8 cellular contexts compared by ENCODE assay signal in the genomic region with DNA sequence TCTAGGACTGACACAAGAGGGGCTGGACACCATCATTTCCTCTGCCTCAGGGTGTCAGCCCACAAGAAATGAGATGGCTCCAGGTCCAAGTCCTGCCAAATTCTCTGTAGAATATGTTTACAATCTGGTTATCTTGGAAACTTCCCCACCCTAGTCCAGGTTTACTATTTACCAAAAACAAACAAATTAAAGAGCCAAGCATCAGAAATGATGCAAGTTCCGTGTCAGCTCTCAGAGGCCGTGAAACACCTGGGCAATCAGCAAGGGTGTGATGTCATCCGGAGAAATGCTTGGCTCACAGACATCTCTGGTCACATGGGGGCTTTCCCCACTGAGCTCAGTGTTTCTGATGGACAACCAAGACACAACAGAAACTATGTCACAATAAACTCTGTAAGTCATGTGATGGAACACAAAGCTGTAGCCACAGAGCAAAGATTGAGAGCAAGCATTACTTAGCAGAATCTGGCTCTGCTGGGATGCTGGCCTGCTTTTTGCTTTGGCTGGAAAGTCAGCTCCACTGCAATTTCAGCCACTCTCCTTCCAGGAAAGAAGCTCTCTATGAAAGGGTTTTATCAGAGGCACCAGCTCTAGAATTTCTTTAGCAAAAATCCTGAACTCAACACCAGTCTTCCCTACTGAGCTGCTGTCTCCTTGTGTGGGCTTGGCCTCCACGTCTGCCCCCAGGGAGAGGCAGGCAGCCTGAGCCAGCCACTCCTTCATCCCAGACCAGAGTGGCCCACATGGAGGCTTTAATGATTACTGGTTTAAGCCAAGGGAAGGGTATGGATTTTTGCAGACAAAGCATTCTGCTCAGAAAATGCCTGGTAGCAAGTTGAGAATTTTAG. TPM values are rescaled to one million over a fixed set of nuclear protein-coding genes. Genes with fewer than 3 reads are reported as not detected.
DNase-seq lines count a peak whose midpoint lies in the region; ATAC-seq, FAIRE-seq and TF ChIP-seq lines count a peak whose summit lies in the region.

No MANE protein-coding gene starts in this region.

- H3K23ac ChIP-seq in neuronal stem cell (ENCODE audit: low read depth, low read length, poor library complexity) = no peak overlapping the region

- peak overlapping the region; percentile 32 for H2AK5ac ChIP-seq in neuronal stem cell (ENCODE audit: low read depth, low read length)

- DNase-seq in AG09319 (ENCODE audit: extremely low read depth, low read depth) (peak; percentile 75), RCC 7860 (ENCODE audit: low spot score) (peak; percentile 80), epithelial cell of prostate (ENCODE audit: low read depth, low spot score) (peak; percentile 91), neuronal stem cell (ENCODE audit: low spot score) (no peak), D341Med (ENCODE audit: low spot score) (no peak), NCI-H2171 (lab: John Stamatoyannopoulos, UW) (no peak)

- no peaks in the 10 kb centered on the region for H3K9me3 ChIP-seq in neuronal stem cell (replicated peaks in 1 of 2; ENCODE audit: control insufficient read depth in 2 of 2, insufficient read depth in 1 of 2, low read depth in 1 of 2, low read length in 2 of 2)

- H2BK12ac ChIP-seq in neuronal stem cell (ENCODE audit: low read length) = no peak overlapping the region

- WGBS in neuronal stem cell (ENCODE audit: extremely low coverage in 2 of 2, insufficient read length in 2 of 2, insufficient replicate concordance in 1 of 2), 2 donors = no CpG with 5 or more reads among the region's 4 CpGs

- H4K8ac ChIP-seq in neuronal stem cell (ENCODE audit: low read depth, low read length) = no peak overlapping the region

- H3K4me1 ChIP-seq in neuronal stem cell (ENCODE audit: control insufficient read depth in 2 of 2, insufficient read depth in 1 of 2, low read depth in 1 of 2, low read length in 2 of 2) = peaks cover 25 to 35% of the 10 kb centered on the region in 2 donors

- no peak for FAIRE-seq in RCC 7860 (lab: Jason Lieb, UNC)

- no peak overlapping the region for H3K9ac ChIP-seq in neuronal stem cell (ENCODE audit: low read depth, low read length, poor library complexity)

- no peak overlapping the region for H3K18ac ChIP-seq in neuronal stem cell (ENCODE audit: low read length)

- TF ChIP-seq CTCF in AG09319 (IDR thresholded peaks at IDR 0.05; ENCODE audit: low read depth, low read length) = no peak

- no peak overlapping the region for H4K91ac ChIP-seq in neuronal stem cell (ENCODE audit: low read depth, low read length, poor library complexity)

- H3K4ac ChIP-seq in neuronal stem cell (ENCODE audit: low read length) = no peak overlapping the region

- no peak overlapping the region for H2BK120ac ChIP-seq in neuronal stem cell (ENCODE audit: low read depth, low read length)

- no peak overlapping the region for H3K14ac ChIP-seq in neuronal stem cell (ENCODE audit: low read length)

- no peak overlapping the region for H3K4me2 ChIP-seq in neuronal stem cell (ENCODE audit: insufficient read depth, low read length, poor library complexity, severe bottlenecking)

- no peaks in the 10 kb centered on the region for H3K79me1 ChIP-seq in neuronal stem cell (ENCODE audit: low read depth, low read length)

- no peak overlapping the region for H2BK15ac ChIP-seq in neuronal stem cell (ENCODE audit: low read length)

- H2AFZ ChIP-seq in neuronal stem cell (ENCODE audit: low read length) = peak overlapping the region; percentile 67

- no peak overlapping the region for H3K4me3 ChIP-seq in neuronal stem cell (ENCODE audit: low read length in 2 of 2)

- H3K27me3 ChIP-seq in neuronal stem cell (ENCODE audit: control insufficient read depth in 3 of 3, insufficient read depth in 3 of 3, low read depth in 1 of 3, low read length in 3 of 3) = peaks cover 0 to 10% (median 2%) of the 10 kb centered on the region in 3 experiments

- H3K27ac ChIP-seq in epithelial cell of prostate = peak overlapping the region; percentile 76
- H3K27ac ChIP-seq in neuronal stem cell (replicated peaks; ENCODE audit: low read length) = no peak overlapping the region

- H2BK5ac ChIP-seq in neuronal stem cell (ENCODE audit: low read length) = no peak overlapping the region

- H3K36me3 ChIP-seq in neuronal stem cell (replicated peaks in 1 of 2; ENCODE audit: control insufficient read depth in 2 of 2, insufficient read depth in 2 of 2, low read length in 2 of 2) = no peaks in the 10 kb centered on the region

- peak; percentile 74 for ATAC-seq in GM18502 (IDR thresholded peaks at IDR 0.05; ENCODE audit: poor library complexity, unreplicated experiment)
- ATAC-seq in HG02970 (IDR thresholded peaks at IDR 0.05; ENCODE audit: low FRiP score, unreplicated experiment) = peak; percentile 55

RNA-seq across cellular contexts. Expression of a gene that starts 55.9 kb away (rescaled TPM):
- 27.0 TPM for polyA plus RNA-seq in neuronal stem cell (2013, experiment 1 of 2)
- polyA plus RNA-seq in neuronal stem cell (2013, experiment 2 of 2) = 26.9 TPM

Comparison
In these comparisons a context has a peak if more than half of its experiments do, and no peak if none do; other contexts are left out.
1. DNase-seq: peak in AG09319 (single experiment), RCC 7860 (single experiment) and epithelial cell of prostate (single experiment); none in neuronal stem cell (single experiment), D341Med (single experiment) and NCI-H2171 (single experiment).